ENCODE assay signal across 3 cellular contexts in genomic region chr16:31981739-31982138, GRCh38.
DNase-seq lines count a peak whose midpoint lies in the region; ATAC-seq and TF ChIP-seq lines count a peak whose summit lies in the region.
"Not testable (repeated sequence)": the region's sequence is repeated elsewhere in the genome, so short reads cannot be mapped to it uniquely, and the experiment has no call there.

No MANE protein-coding gene starts in this region.

- DNase-seq in mesenteric fat pad (ENCODE audit: low spot score) (peak; percentile 28), spleen (peak; percentile 20), upper lobe of right lung (peak; percentile 17)

- not testable (repeated sequence) for H3K27me3 ChIP-seq in spleen (replicated peaks in 1 of 7); upper lobe of right lung

- not testable (repeated sequence) for TF ChIP-seq CTCF in spleen (IDR thresholded peaks at IDR 0.05 in 8 of 11, conservative IDR thresholded peaks at IDR 0.05 in 3 of 11); upper lobe of right lung (IDR thresholded peaks at IDR 0.05)

- H3K4me1 ChIP-seq in spleen, upper lobe of right lung: not testable (repeated sequence)

- WGBS in spleen, 5 donors: 94 to 100% (median 95%) methylated on average over 8 to 32 of the region's 34 CpGs; no CpG with 5 or more reads in 1 of the 5 donors

- ATAC-seq in upper lobe of right lung: not testable (repeated sequence)

- not testable (repeated sequence) for TF ChIP-seq POLR2A in spleen (IDR thresholded peaks at IDR 0.05)

- intact Hi-C loops in spleen (cut with DNase I; ENCODE audit: low total_unique reads); upper lobe of right lung (cut with DNase I): not testable (repeated sequence)

- H3K27ac ChIP-seq in spleen, upper lobe of right lung: not testable (repeated sequence)

- not testable (repeated sequence) for H3K4me3 ChIP-seq in spleen, upper lobe of right lung

- H3K9me3 ChIP-seq in spleen, upper lobe of right lung: not testable (repeated sequence)

- not testable (repeated sequence) for H3K36me3 ChIP-seq in spleen, upper lobe of right lung
